In genomic region chr15:90953947-90954711, GRCh38 we compare ENCODE assay signal across 8 cellular contexts. TPM values are rescaled to one million over a fixed set of nuclear protein-coding genes. Genes with fewer than 3 reads are reported as not detected.
DNase-seq lines count a peak whose midpoint lies in the region; ATAC-seq and TF ChIP-seq lines count a peak whose summit lies in the region.

No MANE protein-coding gene starts in this region.

- 70 to 77% (median 75%) methylated on average over 16 of the region's 16 CpGs for WGBS in stomach, 5 donors

- peaks cover 10% of the 10 kb centered on the region for H3K4me1 Mint-ChIP-seq in T-helper 1 cell treated with Interleukin-12 subunit alpha and Interleukin-12 subunit beta and Interleukin-4 antibody, amounts not matched to agents 30 μg/mL and 1 μg/mL, for 36 hours (ENCODE audit: low read depth)
- peaks cover 15% of the 10 kb centered on the region for H3K4me1 Mint-ChIP-seq in activated T-helper 2 cell treated with anti-CD3 and anti-CD28 coated beads, Interferon-gamma antibody, Interleukin-2, Interleukin-4, amounts not matched to agents 10 μg/mL and 5 μg/mL and 100 μg/mL, durations not matched to agents 14 hours and 24 hours and 36 hours (ENCODE audit: low read depth)

- H3K36me3 ChIP-seq in left lung (peaks cover 0 to 48% of the 10 kb centered on the region in 2 donors), stomach (peaks cover 46 to 50% (median 49%) of the 10 kb centered on the region in 4 donors)

- no peaks in the 10 kb centered on the region for H3K27me3 ChIP-seq in left lung
- H3K27me3 ChIP-seq in stomach: no peaks in the 10 kb centered on the region

- TF ChIP-seq CTCF in left lung (IDR thresholded peaks at IDR 0.05): no peak
- no peak for TF ChIP-seq CTCF in stomach (IDR thresholded peaks at IDR 0.05)

- peak overlapping the region; percentile 80 for H3K4me3 Mint-ChIP-seq in T-helper 1 cell treated with Interleukin-12 subunit alpha and Interleukin-12 subunit beta and Interleukin-4 antibody, amounts not matched to agents 30 μg/mL and 1 μg/mL, for 36 hours
- peak overlapping the region; percentile 85 for H3K4me3 Mint-ChIP-seq in activated T-helper 2 cell treated with anti-CD3 and anti-CD28 coated beads, Interferon-gamma antibody, Interleukin-2, Interleukin-4, amounts not matched to agents 10 μg/mL and 5 μg/mL and 100 μg/mL, durations not matched to agents 14 hours and 24 hours and 36 hours (ENCODE audit: low read depth)

- TF ChIP-seq POLR2A in stomach (IDR thresholded peaks at IDR 0.05): no peak

- DNase-seq in T-helper 1 cell (no peak), left lung (no peak), stomach (no peak), NCI-H446 (lab: John Stamatoyannopoulos, UW) (no peak), NOMO-1 treated with DMSO at 0.1 percent for 48 hours (lab: John Stamatoyannopoulos, UW; ENCODE audit: unreplicated experiment) (no peak)
- DNase-seq in activated T-helper 2 cell treated with anti-CD3 and anti-CD28 coated beads, Interferon-gamma antibody, Interleukin-2, Interleukin-4, amounts not matched to agents 10 μg/mL and 5 μg/mL and 100 μg/mL, durations not matched to agents 14 hours and 24 hours and 36 hours (ENCODE audit: low spot score): no peak

- no peak for TF ChIP-seq EP300 in stomach (IDR thresholded peaks at IDR 0.05)

- H3K4me3 ChIP-seq in left lung: peak overlapping the region in 1 of 2 donors; percentile 67
- peak overlapping the region; percentile 72 to 80 (median 76) for H3K4me3 ChIP-seq in stomach

- intact Hi-C loops in activated T-helper 2 cell treated with anti-CD3 and anti-CD28 coated beads, Interferon-gamma antibody, Interleukin-2, Interleukin-4, amounts not matched to agents 10 μg/mL and 5 μg/mL and 100 μg/mL, durations not matched to agents 14 hours and 24 hours and 36 hours (cut with micrococcal nuclease): loop anchor here (1.0 kb wide), 1 partner anchor 19 kb away; the partner anchor contains the start of gene UNC45A
- intact Hi-C loops in left lung (cut with DNase I) (loop anchor here in 1 of 2 donors (10.0 kb wide), 1 partner anchor 81 kb away; no protein-coding TSS in a partner anchor), stomach (cut with DNase I; ENCODE audit: low total_unique reads) (no loop called here)

- H3K27ac ChIP-seq in left lung (peak overlapping the region; percentile 83 to 84), stomach (peak overlapping the region; percentile 96 to 98 (median 97))

- H3K4me1 ChIP-seq in left lung (peaks cover 7 to 38% of the 10 kb centered on the region in 2 donors), stomach (peaks cover 14 to 45% (median 33%) of the 10 kb centered on the region in 4 donors)

- H3K9me3 ChIP-seq in left lung: no peaks in the 10 kb centered on the region
- H3K9me3 ChIP-seq in stomach: no peaks in the 10 kb centered on the region

- ATAC-seq in left lung: no peak
- ATAC-seq in GM19328 (IDR thresholded peaks at IDR 0.05; ENCODE audit: unreplicated experiment): no peak

- peaks cover 15% of the 10 kb centered on the region for H3K36me3 Mint-ChIP-seq in T-helper 1 cell treated with Interleukin-12 subunit alpha and Interleukin-12 subunit beta and Interleukin-4 antibody, amounts not matched to agents 30 μg/mL and 1 μg/mL, for 36 hours (ENCODE audit: low read depth)
- peaks cover 47% of the 10 kb centered on the region for H3K36me3 Mint-ChIP-seq in activated T-helper 2 cell treated with anti-CD3 and anti-CD28 coated beads, Interferon-gamma antibody, Interleukin-2, Interleukin-4, amounts not matched to agents 10 μg/mL and 5 μg/mL and 100 μg/mL, durations not matched to agents 14 hours and 24 hours and 36 hours (ENCODE audit: low read depth)

- no peaks in the 10 kb centered on the region for H3K27me3 Mint-ChIP-seq in T-helper 1 cell treated with Interleukin-12 subunit alpha and Interleukin-12 subunit beta and Interleukin-4 antibody, amounts not matched to agents 30 μg/mL and 1 μg/mL, for 36 hours (ENCODE audit: low read depth)
- no peaks in the 10 kb centered on the region for H3K27me3 Mint-ChIP-seq in activated T-helper 2 cell treated with anti-CD3 and anti-CD28 coated beads, Interferon-gamma antibody, Interleukin-2, Interleukin-4, amounts not matched to agents 10 μg/mL and 5 μg/mL and 100 μg/mL, durations not matched to agents 14 hours and 24 hours and 36 hours (ENCODE audit: low read depth)

- H3K27ac Mint-ChIP-seq in T-helper 1 cell treated with Interleukin-12 subunit alpha and Interleukin-12 subunit beta and Interleukin-4 antibody, amounts not matched to agents 30 μg/mL and 1 μg/mL, for 36 hours: peak overlapping the region; percentile 88
- peak overlapping the region; percentile 93 for H3K27ac Mint-ChIP-seq in activated T-helper 2 cell treated with anti-CD3 and anti-CD28 coated beads, Interferon-gamma antibody, Interleukin-2, Interleukin-4, amounts not matched to agents 10 μg/mL and 5 μg/mL and 100 μg/mL, durations not matched to agents 14 hours and 24 hours and 36 hours

- H3K9me3 Mint-ChIP-seq in T-helper 1 cell treated with Interleukin-12 subunit alpha and Interleukin-12 subunit beta and Interleukin-4 antibody, amounts not matched to agents 30 μg/mL and 1 μg/mL, for 36 hours: no peaks in the 10 kb centered on the region
- H3K9me3 Mint-ChIP-seq in activated T-helper 2 cell treated with anti-CD3 and anti-CD28 coated beads, Interferon-gamma antibody, Interleukin-2, Interleukin-4, amounts not matched to agents 10 μg/mL and 5 μg/mL and 100 μg/mL, durations not matched to agents 14 hours and 24 hours and 36 hours: no peaks in the 10 kb centered on the region

RNA-seq across cellular contexts. Expression of gene RCCD1, which starts 0.6 kb away (rescaled TPM):
- total RNA-seq in activated T-helper 2 cell treated with anti-CD3 and anti-CD28 coated beads, Interferon-gamma antibody, Interleukin-2, Interleukin-4, amounts not matched to agents 10 μg/mL and 5 μg/mL and 100 μg/mL, durations not matched to agents 14 hours and 24 hours and 36 hours: 30.1 and 31.0 TPM in 2 replicates
- total RNA-seq in left lung: 10 to 100 TPM in 1 of 2 donors, 1 to 10 TPM in 1; 9.8 to 12.5 TPM
- 10 to 100 TPM in 2 of 5 donors, 1 to 10 TPM in 3; 2.2 to 98.5 (median 8.8) TPM for total RNA-seq in stomach
- 10 to 100 TPM in 1 of 3 donors, 1 to 10 TPM in 2; 6.1 to 11.3 (median 6.7) TPM for polyA plus RNA-seq in stomach

RNA-seq across cellular contexts. Expression of gene UNC45A, which starts 19.0 kb away (rescaled TPM):
- 74.1 and 75.7 TPM in 2 replicates for total RNA-seq in activated T-helper 2 cell treated with anti-CD3 and anti-CD28 coated beads, Interferon-gamma antibody, Interleukin-2, Interleukin-4, amounts not matched to agents 10 μg/mL and 5 μg/mL and 100 μg/mL, durations not matched to agents 14 hours and 24 hours and 36 hours
- total RNA-seq in left lung (10 to 100 TPM; 62.3 to 74.4 TPM), stomach (10 to 100 TPM; 28.0 to 63.8 (median 45.0) TPM)
- 10 to 100 TPM; 35.7 to 62.7 (median 40.9) TPM for polyA plus RNA-seq in stomach

RNA-seq across cellular contexts. Expression of gene HDDC3, which starts 21.8 kb away (rescaled TPM):
- total RNA-seq in activated T-helper 2 cell treated with anti-CD3 and anti-CD28 coated beads, Interferon-gamma antibody, Interleukin-2, Interleukin-4, amounts not matched to agents 10 μg/mL and 5 μg/mL and 100 μg/mL, durations not matched to agents 14 hours and 24 hours and 36 hours: 38.6 and 43.0 TPM in 2 replicates
- total RNA-seq in left lung (10 to 100 TPM; 12.4 to 13.5 TPM), stomach (10 to 100 TPM in 3 of 5 donors, not detected in 2; 12.1 to 19.6 (median 12.1) TPM)
- 10 to 100 TPM; 18.8 to 22.1 (median 19.8) TPM for polyA plus RNA-seq in stomach

RNA-seq across cellular contexts. Expression of gene PRC1, which starts 40.2 kb away (rescaled TPM):
- 91.8 and 95.2 TPM in 2 replicates for total RNA-seq in activated T-helper 2 cell treated with anti-CD3 and anti-CD28 coated beads, Interferon-gamma antibody, Interleukin-2, Interleukin-4, amounts not matched to agents 10 μg/mL and 5 μg/mL and 100 μg/mL, durations not matched to agents 14 hours and 24 hours and 36 hours
- total RNA-seq in left lung (10 to 100 TPM; 10.4 to 31.2 TPM), stomach (10 to 100 TPM in 4 of 5 donors, 1 to 10 TPM in 1; 8.2 to 60.7 (median 25.8) TPM)
- 10 to 100 TPM in 2 of 3 donors, 1 to 10 TPM in 1; 9.0 to 33.5 (median 16.8) TPM for polyA plus RNA-seq in stomach

RNA-seq across cellular contexts. Expression of gene MAN2A2, which starts 51.0 kb away (rescaled TPM):
- 200 and 201 TPM in 2 replicates for total RNA-seq in activated T-helper 2 cell treated with anti-CD3 and anti-CD28 coated beads, Interferon-gamma antibody, Interleukin-2, Interleukin-4, amounts not matched to agents 10 μg/mL and 5 μg/mL and 100 μg/mL, durations not matched to agents 14 hours and 24 hours and 36 hours
- 10 to 100 TPM; 78.6 to 86.3 TPM for total RNA-seq in left lung
- 100 to 1,000 TPM in 3 of 5 donors, 10 to 100 TPM in 2; 30.5 to 286 (median 201) TPM for total RNA-seq in stomach
- 10 to 100 TPM in 2 of 3 donors, 1 to 10 TPM in 1; 2.9 to 16.4 (median 16.0) TPM for polyA plus RNA-seq in stomach
